ENCODE assay signal across 8 cellular contexts in the genomic region with DNA sequence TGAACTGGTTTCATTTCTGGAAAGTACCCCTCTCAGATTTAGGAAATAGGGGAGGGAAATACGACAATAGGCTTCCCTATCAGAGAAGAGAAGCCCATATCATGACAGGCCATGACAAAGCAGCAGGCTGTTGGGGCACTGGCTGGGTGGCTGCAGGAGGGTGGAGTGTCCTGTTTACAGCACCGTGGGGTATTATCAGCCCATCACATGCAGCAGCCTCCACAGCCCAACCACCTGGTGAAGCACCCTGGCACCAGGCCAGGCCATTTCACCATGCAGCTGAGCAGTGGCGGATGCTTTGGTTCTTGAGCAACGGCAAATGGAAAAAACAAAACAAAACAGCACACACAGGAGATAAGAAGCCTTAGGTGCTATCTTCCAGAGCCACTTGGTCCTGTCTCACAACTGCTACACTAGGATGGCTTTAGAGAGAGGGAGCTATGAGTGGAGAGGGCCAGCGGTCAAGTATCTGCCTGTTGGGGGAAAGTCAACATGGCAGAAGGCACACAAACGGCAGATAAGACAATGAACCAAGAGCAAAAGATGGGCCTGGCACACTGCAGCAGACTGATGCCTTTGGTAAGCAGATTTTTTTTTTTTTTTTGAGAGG. TPM values are rescaled to one million over a fixed set of nuclear protein-coding genes. Genes with fewer than 3 reads are reported as not detected.
DNase-seq lines count a peak whose midpoint lies in the region; ATAC-seq and TF ChIP-seq lines count a peak whose summit lies in the region.

No MANE protein-coding gene starts in this region.

- H3K4me1 ChIP-seq in liver (ENCODE audit: control insufficient read depth in 4 of 4, insufficient read depth in 4 of 4, low read length in 3 of 4), result peaks cover 2 to 11% (median 7%) of the 10 kb centered on the region in 4 donors

- peak overlapping the region; percentile 98 for H3K27ac Mint-ChIP-seq in activated naive CD4-positive, alpha-beta T cell treated with anti-CD3 and anti-CD28 coated beads, Interleukin-2, amount 50 U/mL, for 24 hours

- DNase-seq in M059J (ENCODE audit: low read depth) (peak; percentile 5), kidney glomerular epithelial cell (lab: John Stamatoyannopoulos, UW) (no peak), hepatic stellate cell (ENCODE audit: low spot score) (no peak)
- DNase-seq in stimulated activated CD8-positive, alpha-beta memory T cell treated with anti-CD3 and anti-CD28 coated beads, Interleukin-2, amount 100 ng/mL, for 1 hour (ENCODE audit: low read depth in 2 of 2), result peak; percentile 88 to 93

- H3K9me3 Mint-ChIP-seq in activated naive CD4-positive, alpha-beta T cell treated with anti-CD3 and anti-CD28 coated beads, Interleukin-2, amount 50 U/mL, for 24 hours, result no peaks in the 10 kb centered on the region

- no peak overlapping the region for H3K4me3 ChIP-seq in SU-DHL-6 (ENCODE audit: insufficient read depth, low read length, poor library complexity, severe bottlenecking)
- H3K4me3 ChIP-seq in liver (ENCODE audit: low read depth in 1 of 3, low read length in 3 of 3), result no peak overlapping the region

- no peak overlapping the region for H2AFZ ChIP-seq in SU-DHL-6 (ENCODE audit: low read depth, low read length, severe bottlenecking)

- H3K4me1 Mint-ChIP-seq in activated naive CD4-positive, alpha-beta T cell treated with anti-CD3 and anti-CD28 coated beads, Interleukin-2, amount 50 U/mL, for 24 hours, result peaks cover 91% of the 10 kb centered on the region

- peak; percentile 57 for ATAC-seq in GM18868 (IDR thresholded peaks at IDR 0.05; ENCODE audit: unreplicated experiment)

- H3K79me2 ChIP-seq in SU-DHL-6 (ENCODE audit: insufficient read depth, low read length), result no peaks in the 10 kb centered on the region

- TF ChIP-seq CTCF in SU-DHL-6 (IDR thresholded peaks at IDR 0.05; ENCODE audit: insufficient read depth, low read length, poor library complexity, severe bottlenecking) (no peak), liver (IDR thresholded peaks at IDR 0.05; ENCODE audit: low read depth, low read length, missing input control) (no peak)

- H3K9me2 ChIP-seq in SU-DHL-6 (replicated peaks; ENCODE audit: insufficient read depth, low read length), result no peaks in the 10 kb centered on the region

- peaks cover 3% of the 10 kb centered on the region; the same call in 1 of the 2 replicates for H3F3A ChIP-seq in SU-DHL-6 (ENCODE audit: insufficient read depth)

- peak overlapping the region; percentile 86 for H3K4me3 Mint-ChIP-seq in activated naive CD4-positive, alpha-beta T cell treated with anti-CD3 and anti-CD28 coated beads, Interleukin-2, amount 50 U/mL, for 24 hours

- H3K27me3 Mint-ChIP-seq in activated naive CD4-positive, alpha-beta T cell treated with anti-CD3 and anti-CD28 coated beads, Interleukin-2, amount 50 U/mL, for 24 hours, result no peaks in the 10 kb centered on the region

- H4K20me1 ChIP-seq in SU-DHL-6 (ENCODE audit: low read depth, low read length), result no peaks in the 10 kb centered on the region

- H3K27me3 ChIP-seq in SU-DHL-6 (ENCODE audit: low read length) (no peaks in the 10 kb centered on the region), liver (ENCODE audit: control insufficient read depth in 4 of 4, insufficient read depth in 4 of 4, low read length in 3 of 4) (no peaks in the 10 kb centered on the region)

- H3K36me3 ChIP-seq in SU-DHL-6 (ENCODE audit: low read length) (no peaks in the 10 kb centered on the region), liver (ENCODE audit: control insufficient read depth in 4 of 4, insufficient read depth in 3 of 4, low read depth in 1 of 4, low read length in 3 of 4) (no peaks in the 10 kb centered on the region)

- 35% methylated on average over 6 of the region's 6 CpGs for WGBS in liver

- H3K9ac ChIP-seq in SU-DHL-6 (ENCODE audit: low read length), result no peak overlapping the region
- H3K9ac ChIP-seq in liver (ENCODE audit: low read depth in 1 of 2, low read length in 2 of 2), result no peak overlapping the region

- peaks cover under 1% of the 10 kb centered on the region for H3K36me3 Mint-ChIP-seq in activated naive CD4-positive, alpha-beta T cell treated with anti-CD3 and anti-CD28 coated beads, Interleukin-2, amount 50 U/mL, for 24 hours

- peak overlapping the region; percentile 37 for H3K4me2 ChIP-seq in SU-DHL-6 (ENCODE audit: low read depth, low read length, poor library complexity, severe bottlenecking)

- peak in 1 of 2 donors; percentile 12 for TF ChIP-seq RAD21 in liver (IDR thresholded peaks at IDR 0.05)

- H3K27ac ChIP-seq in SU-DHL-6 (ENCODE audit: low read depth, low read length) (peak overlapping the region; percentile 56), liver (ENCODE audit: low read depth in 1 of 2, low read length in 2 of 2) (peak overlapping the region; percentile 32 to 53)

- H3K9me3 ChIP-seq in SU-DHL-6 (ENCODE audit: insufficient read depth, low read length) (no peaks in the 10 kb centered on the region), liver (ENCODE audit: control insufficient read depth in 4 of 4, low read length in 3 of 4) (no peaks in the 10 kb centered on the region)

TF ChIP-seq in liver, 16 proteins besides CTCF, POLR2A, EP300 and RAD21:
- TF ChIP-seq HNF4G (IDR thresholded peaks at IDR 0.05) (no peak), FOXA2 (IDR thresholded peaks at IDR 0.05) (no peak), EGR1 (IDR thresholded peaks at IDR 0.05; ENCODE audit: low read depth in 2 of 2) (peak in 1 of 2 donors; percentile 12), YY1 (IDR thresholded peaks at IDR 0.05) (peak; percentile 50), GABPA (IDR thresholded peaks at IDR 0.05 in 1 of 2, conservative IDR thresholded peaks at IDR 0.05 in 1 of 2) (no peak), SP1 (IDR thresholded peaks at IDR 0.05) (no peak), HNF4A (conservative IDR thresholded peaks at IDR 0.05) (peak in 1 of 2 donors; percentile 30), FOXA1 (IDR thresholded peaks at IDR 0.05) (no peak), NR2F2 (IDR thresholded peaks at IDR 0.05) (no peak), JUND (IDR thresholded peaks at IDR 0.05) (peak in 1 of 2 donors; percentile 34), TAF1 (conservative IDR thresholded peaks at IDR 0.05) (no peak), RXRA (IDR thresholded peaks at IDR 0.05) (peak; percentile 8 to 42)
- TF ChIP-seq, protein P1, sequence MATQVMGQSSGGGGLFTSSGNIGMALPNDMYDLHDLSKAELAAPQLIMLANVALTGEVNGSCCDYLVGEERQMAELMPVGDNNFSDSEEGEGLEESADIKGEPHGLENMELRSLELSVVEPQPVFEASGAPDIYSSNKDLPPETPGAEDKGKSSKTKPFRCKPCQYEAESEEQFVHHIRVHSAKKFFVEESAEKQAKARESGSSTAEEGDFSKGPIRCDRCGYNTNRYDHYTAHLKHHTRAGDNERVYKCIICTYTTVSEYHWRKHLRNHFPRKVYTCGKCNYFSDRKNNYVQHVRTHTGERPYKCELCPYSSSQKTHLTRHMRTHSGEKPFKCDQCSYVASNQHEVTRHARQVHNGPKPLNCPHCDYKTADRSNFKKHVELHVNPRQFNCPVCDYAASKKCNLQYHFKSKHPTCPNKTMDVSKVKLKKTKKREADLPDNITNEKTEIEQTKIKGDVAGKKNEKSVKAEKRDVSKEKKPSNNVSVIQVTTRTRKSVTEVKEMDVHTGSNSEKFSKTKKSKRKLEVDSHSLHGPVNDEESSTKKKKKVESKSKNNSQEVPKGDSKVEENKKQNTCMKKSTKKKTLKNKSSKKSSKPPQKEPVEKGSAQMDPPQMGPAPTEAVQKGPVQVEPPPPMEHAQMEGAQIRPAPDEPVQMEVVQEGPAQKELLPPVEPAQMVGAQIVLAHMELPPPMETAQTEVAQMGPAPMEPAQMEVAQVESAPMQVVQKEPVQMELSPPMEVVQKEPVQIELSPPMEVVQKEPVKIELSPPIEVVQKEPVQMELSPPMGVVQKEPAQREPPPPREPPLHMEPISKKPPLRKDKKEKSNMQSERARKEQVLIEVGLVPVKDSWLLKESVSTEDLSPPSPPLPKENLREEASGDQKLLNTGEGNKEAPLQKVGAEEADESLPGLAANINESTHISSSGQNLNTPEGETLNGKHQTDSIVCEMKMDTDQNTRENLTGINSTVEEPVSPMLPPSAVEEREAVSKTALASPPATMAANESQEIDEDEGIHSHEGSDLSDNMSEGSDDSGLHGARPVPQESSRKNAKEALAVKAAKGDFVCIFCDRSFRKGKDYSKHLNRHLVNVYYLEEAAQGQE (IDR thresholded peaks at IDR 0.05), result no peak
- TF ChIP-seq, protein P2, sequence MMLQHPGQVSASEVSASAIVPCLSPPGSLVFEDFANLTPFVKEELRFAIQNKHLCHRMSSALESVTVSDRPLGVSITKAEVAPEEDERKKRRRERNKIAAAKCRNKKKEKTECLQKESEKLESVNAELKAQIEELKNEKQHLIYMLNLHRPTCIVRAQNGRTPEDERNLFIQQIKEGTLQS (IDR thresholded peaks at IDR 0.05), result no peak
- TF ChIP-seq, protein P3, sequence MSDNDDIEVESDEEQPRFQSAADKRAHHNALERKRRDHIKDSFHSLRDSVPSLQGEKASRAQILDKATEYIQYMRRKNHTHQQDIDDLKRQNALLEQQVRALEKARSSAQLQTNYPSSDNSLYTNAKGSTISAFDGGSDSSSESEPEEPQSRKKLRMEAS (IDR thresholded peaks at IDR 0.05), result no peak
- TF ChIP-seq, protein P4, sequence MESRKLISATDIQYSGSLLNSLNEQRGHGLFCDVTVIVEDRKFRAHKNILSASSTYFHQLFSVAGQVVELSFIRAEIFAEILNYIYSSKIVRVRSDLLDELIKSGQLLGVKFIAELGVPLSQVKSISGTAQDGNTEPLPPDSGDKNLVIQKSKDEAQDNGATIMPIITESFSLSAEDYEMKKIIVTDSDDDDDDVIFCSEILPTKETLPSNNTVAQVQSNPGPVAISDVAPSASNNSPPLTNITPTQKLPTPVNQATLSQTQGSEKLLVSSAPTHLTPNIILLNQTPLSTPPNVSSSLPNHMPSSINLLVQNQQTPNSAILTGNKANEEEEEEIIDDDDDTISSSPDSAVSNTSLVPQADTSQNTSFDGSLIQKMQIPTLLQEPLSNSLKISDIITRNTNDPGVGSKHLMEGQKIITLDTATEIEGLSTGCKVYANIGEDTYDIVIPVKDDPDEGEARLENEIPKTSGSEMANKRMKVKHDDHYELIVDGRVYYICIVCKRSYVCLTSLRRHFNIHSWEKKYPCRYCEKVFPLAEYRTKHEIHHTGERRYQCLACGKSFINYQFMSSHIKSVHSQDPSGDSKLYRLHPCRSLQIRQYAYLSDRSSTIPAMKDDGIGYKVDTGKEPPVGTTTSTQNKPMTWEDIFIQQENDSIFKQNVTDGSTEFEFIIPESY (IDR thresholded peaks at IDR 0.05), result no peak

RNA-seq across cellular contexts. Expression of a gene that starts 24.2 kb away (rescaled TPM):
- 10.5 and 12.3 TPM in 2 replicates for total RNA-seq in M059J (2014; rRNA removed; shearing (Covaris generic))
- 10 to 100 TPM in 1 of 2 donors, 1 to 10 TPM in 1; 6.4 to 39.3 TPM for total RNA-seq in liver
- 1 to 10 TPM; 4.5 to 4.6 TPM for polyA plus RNA-seq in liver

RNA-seq across cellular contexts. Expression of a gene that starts 32.0 kb away (rescaled TPM):
- 61.9 and 112 TPM in 2 replicates for total RNA-seq in M059J (2014; rRNA removed; shearing (Covaris generic))
- 10 to 100 TPM; 29.8 to 90.1 TPM for total RNA-seq in liver
- polyA plus RNA-seq in liver, result 10 to 100 TPM; 67.0 to 86.5 TPM

RNA-seq across cellular contexts. Expression of a gene that starts 48.7 kb away (rescaled TPM):
- 28.2 and 50.4 TPM in 2 replicates for total RNA-seq in M059J (2014; rRNA removed; shearing (Covaris generic))
- 10 to 100 TPM; 19.1 to 24.2 TPM for total RNA-seq in liver
- polyA plus RNA-seq in liver, result 1 to 10 TPM; 6.1 to 6.2 TPM

Comparison
In these comparisons a context has a peak if more than half of its experiments do, and no peak if none do; other contexts are left out.
1. DNase-seq: peak in M059J (single experiment) and stimulated activated CD8-positive, alpha-beta memory T cell treated with anti-CD3 and anti-CD28 coated beads, Interleukin-2, amount 100 ng/mL, for 1 hour (2 of 2); none in kidney glomerular epithelial cell (single experiment) and hepatic stellate cell (single experiment).